28 cellular contexts compared by ENCODE assay signal in genomic region chr16:89892635-89893034, GRCh38.
"Had no signal": no experiment of that assay in that cellular context is flagged by ENCODE, and none has a peak within 500 bp of the region (broad histone marks: within the 10 kb centered on the region; RNA-seq: fewer than 3 reads in every experiment).

No MANE protein-coding gene starts in this region.

- H3K4me3 Mint-ChIP-seq: naive thymus-derived CD4-positive, alpha-beta T cell; nephron; neural progenitor cell; stimulated activated effector memory CD8-positive, alpha-beta T cell treated with anti-CD3 and anti-CD28 coated beads, Interleukin-12 subunit alpha, Interleukin-12 subunit beta, amount 100 ng/mL, for 72 hours; stimulated activated naive B cell treated with anti-CD40 and anti-IgM and Interleukin-4, amounts not matched to agents 10 μg/mL and 1 μg/mL and 100 μg/mL, for 72 hours; stimulated activated naive CD8-positive, alpha-beta T cell treated with anti-CD3 and anti-CD28 coated beads, Interleukin-15, Interleukin-2, amounts not matched to agents 100 ng/mL and 50 ng/mL, for 24 hours had no signal

- ATAC-seq: psoas muscle; stimulated activated effector memory CD8-positive, alpha-beta T cell treated with anti-CD3 and anti-CD28 coated beads, Interleukin-12 subunit alpha, Interleukin-12 subunit beta, amount 100 ng/mL, for 72 hours; stimulated activated naive B cell treated with anti-CD40 and anti-IgM and Interleukin-4, amounts not matched to agents 10 μg/mL and 1 μg/mL and 100 μg/mL, for 72 hours had no signal

- H3K4me1 ChIP-seq: neural progenitor cell, parathyroid adenoma, psoas muscle, right lobe of liver, stomach, thyroid gland, upper lobe of left lung, vagina had no signal

- H3K27me3 ChIP-seq: neural progenitor cell, neutrophil, ovary, right lobe of liver, sigmoid colon, stomach, thyroid gland, tibial nerve, upper lobe of left lung, vagina had no signal

- H3K4me3 ChIP-seq: neural progenitor cell, ovary, psoas muscle, right lobe of liver, sigmoid colon, stomach, thoracic aorta, thyroid gland, tibial nerve, upper lobe of left lung, vagina had no signal

- FAIRE-seq: small intestine, urothelium cell line had no signal

- H3K27ac ChIP-seq: neural progenitor cell, neutrophil, ovary, parathyroid adenoma, psoas muscle, right lobe of liver, sigmoid colon, stomach, thoracic aorta, thyroid gland, upper lobe of left lung, vagina had no signal

- H3K27ac Mint-ChIP-seq: nephron; neural progenitor cell; progenitor cell of endocrine pancreas; stimulated activated effector memory CD8-positive, alpha-beta T cell treated with anti-CD3 and anti-CD28 coated beads, Interleukin-12 subunit alpha, Interleukin-12 subunit beta, amount 100 ng/mL, for 72 hours; stimulated activated naive B cell treated with anti-CD40 and anti-IgM and Interleukin-4, amounts not matched to agents 10 μg/mL and 1 μg/mL and 100 μg/mL, for 72 hours; stimulated activated naive CD8-positive, alpha-beta T cell treated with anti-CD3 and anti-CD28 coated beads, Interleukin-15, Interleukin-2, amounts not matched to agents 100 ng/mL and 50 ng/mL, for 24 hours had no signal

- H3K36me3 ChIP-seq: neural progenitor cell, ovary had no signal

- H3K9me3 Mint-ChIP-seq: naive thymus-derived CD4-positive, alpha-beta T cell; nephron; neural progenitor cell; stimulated activated effector memory CD8-positive, alpha-beta T cell treated with anti-CD3 and anti-CD28 coated beads, Interleukin-12 subunit alpha, Interleukin-12 subunit beta, amount 100 ng/mL, for 72 hours; stimulated activated naive B cell treated with anti-CD40 and anti-IgM and Interleukin-4, amounts not matched to agents 10 μg/mL and 1 μg/mL and 100 μg/mL, for 72 hours; stimulated activated naive CD8-positive, alpha-beta T cell treated with anti-CD3 and anti-CD28 coated beads, Interleukin-15, Interleukin-2, amounts not matched to agents 100 ng/mL and 50 ng/mL, for 24 hours had no signal

- H3K9me3 ChIP-seq: neutrophil, ovary, psoas muscle, right lobe of liver, sigmoid colon, stomach, thoracic aorta, thyroid gland, tibial nerve, upper lobe of left lung, vagina had no signal

- DNase-seq: naive thymus-derived CD4-positive, alpha-beta T cell; nucleus accumbens; ovary; right lobe of liver; sigmoid colon; small intestine; stimulated activated CD4-positive, alpha-beta T cell treated with anti-CD3 and anti-CD28 coated beads, Interleukin-15, amount 100 ng/mL, for 24 hours; stimulated activated CD4-positive, alpha-beta T cell treated with anti-CD3 and anti-CD28 coated beads, Interleukin-2, amount 100 ng/mL, for 24 hours; stimulated activated CD4-positive, alpha-beta T cell treated with anti-CD3 and anti-CD28 coated beads, Interleukin-2, amount 100 ng/mL, for 48 hours; stimulated activated CD4-positive, alpha-beta T cell treated with anti-CD3 and anti-CD28 coated beads, Interleukin-4, amount 100 ng/mL, for 24 hours; stimulated activated naive B cell treated with anti-CD40 and anti-IgM and Interleukin-4, amounts not matched to agents 10 μg/mL and 1 μg/mL and 100 μg/mL, for 72 hours; stimulated activated naive CD4-positive, alpha-beta T cell treated with Interleukin-2 at 50 U/mL for 16 hours; stomach; thyroid gland; trophoblast cell; upper lobe of left lung had no signal

- H3K4me1 Mint-ChIP-seq: nephron, neural progenitor cell had no signal

- H3K9ac ChIP-seq: neural progenitor cell, parathyroid adenoma had no signal

- H3K27me3 Mint-ChIP-seq: naive thymus-derived CD4-positive, alpha-beta T cell; progenitor cell of endocrine pancreas; stimulated activated naive B cell treated with anti-CD40 and anti-IgM and Interleukin-4, amounts not matched to agents 10 μg/mL and 1 μg/mL and 100 μg/mL, for 72 hours; stimulated activated naive CD8-positive, alpha-beta T cell treated with anti-CD3 and anti-CD28 coated beads, Interleukin-15, Interleukin-2, amounts not matched to agents 100 ng/mL and 50 ng/mL, for 24 hours had no signal

- H2AFZ ChIP-seq: neural progenitor cell, parathyroid adenoma had no signal

- H3K4me2 ChIP-seq: neural progenitor cell had no signal
